ENCODE assay signal across 1 cellular context in the genomic region with DNA sequence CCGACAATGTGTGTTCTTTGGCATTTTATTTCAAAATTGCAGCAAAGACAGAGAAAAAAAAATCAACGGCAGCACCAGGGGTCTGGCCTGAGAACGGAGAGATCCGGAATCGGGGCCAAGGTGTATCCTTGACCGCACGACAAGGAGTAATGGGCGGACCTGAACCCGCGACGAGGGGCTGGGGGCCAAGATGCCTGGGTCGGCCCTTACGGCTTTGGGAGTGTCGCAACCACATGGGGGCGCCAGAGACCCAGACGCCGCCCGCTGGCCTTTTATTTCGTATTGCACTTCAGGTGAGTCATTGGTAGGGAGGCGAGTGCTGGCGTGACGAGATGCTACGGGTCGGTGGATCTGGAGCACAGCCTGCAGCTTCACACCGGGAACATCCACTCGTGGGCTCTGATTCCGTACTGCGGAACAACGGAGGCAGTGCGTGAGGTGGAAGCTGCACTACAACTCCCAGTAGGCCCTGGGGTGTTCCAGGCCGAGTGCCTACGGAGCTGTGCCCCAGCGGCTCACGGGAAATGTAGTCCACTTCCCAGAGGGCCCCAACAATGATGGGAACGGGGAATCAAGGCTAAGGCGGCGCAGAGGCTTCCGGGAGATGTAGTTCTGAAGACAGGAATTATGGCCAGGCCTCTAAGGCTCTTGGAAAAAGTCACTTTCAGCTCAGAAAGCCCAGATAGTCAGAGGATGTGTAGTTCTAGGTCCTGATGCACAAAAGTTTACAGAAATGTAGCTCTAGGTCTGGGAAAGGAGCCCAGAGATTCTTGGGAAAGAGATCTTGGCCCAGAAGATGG.
TF ChIP-seq lines count a peak whose summit lies in the region.

No MANE protein-coding gene starts in this region.

TF ChIP-seq in HepG2, 621 proteins besides CTCF, POLR2A, EP300 and RAD21 (continued from another document):
- no peak for TF ChIP-seq FOXO4 (CRISPR knock-in tag; conservative IDR thresholded peaks at IDR 0.05)
- peak; percentile 77 for TF ChIP-seq ZMYM2 (CRISPR knock-in tag; IDR thresholded peaks at IDR 0.05)
